ENCODE assay signal across 8 cellular contexts in the genomic region with DNA sequence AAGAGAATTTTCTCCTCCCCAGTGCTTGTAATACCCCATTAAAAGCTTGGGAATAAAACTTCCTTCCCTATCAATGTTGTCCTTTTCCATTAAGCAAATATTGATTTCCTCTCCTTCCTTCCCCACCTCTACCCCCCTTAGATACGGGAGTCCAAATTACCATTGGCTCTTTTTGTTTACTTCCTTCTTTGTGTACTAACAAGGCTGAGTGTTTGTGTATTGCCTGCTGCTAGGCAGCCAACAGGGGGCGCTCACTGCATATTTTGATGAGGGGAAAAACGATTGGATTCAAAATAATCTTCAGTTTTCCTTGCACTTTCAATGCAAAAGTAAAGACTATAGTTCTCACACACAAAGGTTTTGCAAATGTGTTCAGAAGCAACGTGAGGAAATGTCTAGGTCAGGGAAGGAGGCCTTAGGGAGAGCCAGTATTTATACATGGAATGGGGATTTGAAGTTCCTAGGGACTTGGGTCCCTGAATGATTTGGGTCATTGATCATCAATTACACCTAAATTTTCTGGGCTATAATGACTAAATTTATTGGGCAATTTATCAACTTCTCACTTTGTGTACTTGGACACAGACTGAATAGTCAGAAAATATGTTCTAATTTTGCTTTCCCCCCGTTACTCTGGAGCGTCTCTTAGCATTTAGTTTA. TPM values are rescaled to one million over a fixed set of nuclear protein-coding genes. Genes with fewer than 3 reads are reported as not detected.
DNase-seq lines count a peak whose midpoint lies in the region; ATAC-seq and TF ChIP-seq lines count a peak whose summit lies in the region.

No MANE protein-coding gene starts in this region.

- TF ChIP-seq POLR2A in Peyer's patch (IDR thresholded peaks at IDR 0.05) (no peak), sigmoid colon (IDR thresholded peaks at IDR 0.05) (no peak)

- intact Hi-C loops in sigmoid colon (cut with DNase I), result loop anchor here (2.0 to 10.0 kb wide), 3 partner anchors 138 to 590 kb away; no protein-coding TSS in a partner anchor

- no peak overlapping the region for H3K27ac ChIP-seq in Peyer's patch
- H3K27ac ChIP-seq in right atrium auricular region, result no peak overlapping the region
- H3K27ac ChIP-seq in sigmoid colon, result no peak overlapping the region

- TF ChIP-seq EP300 in sigmoid colon (IDR thresholded peaks at IDR 0.05), result no peak

- H3K4me3 ChIP-seq in Jurkat, Clone E6-1 (ENCODE audit: low read length), result no peak overlapping the region
- H3K4me3 ChIP-seq in Peyer's patch (no peak overlapping the region), right atrium auricular region (no peak overlapping the region), sigmoid colon (no peak overlapping the region)

- TF ChIP-seq CTCF in Peyer's patch (IDR thresholded peaks at IDR 0.05) (peak in 5 of 6 experiments; percentile 34 to 72 (median 67)), right atrium auricular region (IDR thresholded peaks at IDR 0.05) (peak; percentile 58 to 90), sigmoid colon (IDR thresholded peaks at IDR 0.05) (peak; percentile 19 to 79 (median 64))

- no peaks in the 10 kb centered on the region for H3K9me3 ChIP-seq in Peyer's patch
- H3K9me3 ChIP-seq in right atrium auricular region, result no peaks in the 10 kb centered on the region
- H3K9me3 ChIP-seq in sigmoid colon, result no peaks in the 10 kb centered on the region

- H3K4me1 ChIP-seq in Peyer's patch, result no peaks in the 10 kb centered on the region
- H3K4me1 ChIP-seq in right atrium auricular region, result no peaks in the 10 kb centered on the region
- no peaks in the 10 kb centered on the region for H3K4me1 ChIP-seq in sigmoid colon

- H3K27me3 ChIP-seq in Peyer's patch (no peaks in the 10 kb centered on the region), right atrium auricular region (no peaks in the 10 kb centered on the region), sigmoid colon (no peaks in the 10 kb centered on the region)

- H3K36me3 ChIP-seq in Peyer's patch (no peaks in the 10 kb centered on the region), right atrium auricular region (no peaks in the 10 kb centered on the region), sigmoid colon (no peaks in the 10 kb centered on the region)

- 32 to 39% methylated on average over 6 of the region's 6 CpGs for WGBS in sigmoid colon, 2 donors

- ATAC-seq in GM21390 (IDR thresholded peaks at IDR 0.05; ENCODE audit: unreplicated experiment), result peak; percentile 84
- no peak for ATAC-seq in HG03039 (IDR thresholded peaks at IDR 0.05; ENCODE audit: unreplicated experiment)

- peak; percentile 78 for DNase-seq in DMS153 treated with DMSO at 0.1 percent for 48 hours (lab: John Stamatoyannopoulos, UW; ENCODE audit: unreplicated experiment)
- DNase-seq in Jurkat, Clone E6-1 (ENCODE audit: low read depth, low spot score), result peak; percentile 16
- DNase-seq in Peyer's patch, result peak in 2 of 3 donors; percentile 67 to 75
- peak; percentile 26 for DNase-seq in activated naive CD4-positive, alpha-beta T cell treated with anti-CD3 and anti-CD28 coated beads, Interleukin-2, amount 50 U/mL, for 16 hours
- DNase-seq in right atrium auricular region (ENCODE audit: low spot score), result no peak
- no peak for DNase-seq in sigmoid colon

RNA-seq across cellular contexts. Expression of a gene that starts 23.6 kb away (rescaled TPM):
- 33.6 TPM for polyA plus RNA-seq in Jurkat, Clone E6-1 (2012; ENCODE audit: insufficient read depth, insufficient read length)
- total RNA-seq in Peyer's patch, result 100 to 1,000 TPM in 1 of 4 donors, 10 to 100 TPM in 3; 26.4 to 116 (median 41.3) TPM
- 10 to 100 TPM; 15.6 to 18.1 TPM for total RNA-seq in right atrium auricular region
- 10 to 100 TPM; 25.7 to 38.5 (median 34.1) TPM for total RNA-seq in sigmoid colon
- 10 to 100 TPM; 10.2 to 15.0 (median 13.6) TPM for polyA plus RNA-seq in sigmoid colon

RNA-seq across cellular contexts. Expression of a gene that starts 45.1 kb away (rescaled TPM):
- not detected for polyA plus RNA-seq in Jurkat, Clone E6-1 (2012; ENCODE audit: insufficient read depth, insufficient read length)
- 1 to 10 TPM in 2 of 4 donors, under 1 TPM in 1, not detected in 1; 0.80 to 1.3 (median 1.2) TPM for total RNA-seq in Peyer's patch
- total RNA-seq in right atrium auricular region, result 1 to 10 TPM in 1 of 2 donors, under 1 TPM in 1; 0.85 to 1.5 TPM
- total RNA-seq in sigmoid colon, result not detected
- under 1 TPM in 1 of 3 donors, not detected in 2; 0.04 TPM for polyA plus RNA-seq in sigmoid colon

Comparison
In these comparisons a context has a peak if more than half of its experiments do, and no peak if none do; other contexts are left out.
1. DNase-seq: peak in DMS153 treated with DMSO at 0.1 percent for 48 hours (single experiment), Jurkat, Clone E6-1 (single experiment), Peyer's patch (2 of 3) and activated naive CD4-positive, alpha-beta T cell treated with anti-CD3 and anti-CD28 coated beads, Interleukin-2, amount 50 U/mL, for 16 hours (single experiment); none in right atrium auricular region (single experiment) and sigmoid colon (single experiment).
2. Peak in every context shown above with its lines, with median percentiles within 50 percentile points of each other: CTCF ChIP-seq.